In genomic region chr10:103852189-103852711, GRCh38 we compare ENCODE assay signal across 13 cellular contexts. TPM values are rescaled to one million over a fixed set of nuclear protein-coding genes. Genes with fewer than 3 reads are reported as not detected.
DNase-seq lines count a peak whose midpoint lies in the region; ATAC-seq, FAIRE-seq and TF ChIP-seq lines count a peak whose summit lies in the region.
"Had no signal": no experiment of that assay in that cellular context is flagged by ENCODE, and none has a peak within 500 bp of the region (broad histone marks: within the 10 kb centered on the region; RNA-seq: fewer than 3 reads in every experiment).

No MANE protein-coding gene starts in this region.

- H3K27me3 ChIP-seq in HepG2 (ENCODE audit: control insufficient read depth in 1 of 2, insufficient read depth in 2 of 2, low read length in 2 of 2), result no peaks in the 10 kb centered on the region; a peak in 1 of 5 replicates
- no peaks in the 10 kb centered on the region for H3K27me3 ChIP-seq in right lobe of liver

- H3K36me3 ChIP-seq in HepG2 (replicated peaks in 1 of 2; ENCODE audit: control insufficient read depth in 1 of 2, insufficient read depth in 2 of 2, low read length in 2 of 2), result peaks cover 10 to 36% of the 10 kb centered on the region in 2 experiments
- H3K36me3 ChIP-seq in right lobe of liver, result no peaks in the 10 kb centered on the region

- POLR2A ChIA-PET in HepG2 (lab: Yijun Ruan, JAX), result interaction anchor here (1.3 to 6.8 kb wide), 4 partner anchors 10 to 59 kb away, joined by 4 to 107 read pairs (median 17); no protein-coding TSS in a partner anchor

- in situ Hi-C loops in HepG2 (cut with HindIII; ENCODE audit: extremely low pct_ligation_motif_present, low pct_unique_long_range_greater_than_20kb), result no loop called here

- no peak overlapping the region for H2AFZ ChIP-seq in HepG2 (ENCODE audit: low read length)

- BruUV-seq in HepG2 (replicated peaks; lab: Mats Ljungman, UMichigan), result no TSS peak

- ATAC-seq in HepG2 (no peak), right lobe of liver (no peak), HG02759 (IDR thresholded peaks at IDR 0.05; ENCODE audit: unreplicated experiment) (no peak), GM19452 (IDR thresholded peaks at IDR 0.05; ENCODE audit: unreplicated experiment) (no peak)
- ATAC-seq: T-cell had no signal

- CTCF ChIA-PET in HepG2 (lab: Yijun Ruan, JAX; ENCODE audit: low intra/inter-chr PET ratio, low total read pairs), result no interaction called here

- H3K9me3 ChIP-seq in HepG2 (ENCODE audit: low read length) (no peaks in the 10 kb centered on the region), right lobe of liver (no peaks in the 10 kb centered on the region)

- H3K4me3 ChIP-seq in HepG2 (replicated peaks in 1 of 3; ENCODE audit: insufficient read depth in 1 of 3, low read depth in 2 of 3, low read length in 3 of 3), result peak overlapping the region in 2 of 3 experiments; percentile 5 to 93; a peak in 3 of 6 replicates
- no peak overlapping the region for H3K4me3 ChIP-seq in right lobe of liver
- no peak overlapping the region for H3K4me3 ChIP-seq in fibroblast of mammary gland (ENCODE audit: control insufficient read depth, low read depth, low read length)

- H3K4me1 ChIP-seq in HepG2 (ENCODE audit: insufficient read depth, low read length) (peaks cover 75% of the 10 kb centered on the region), right lobe of liver (peaks cover 0 to 24% (median 3%) of the 10 kb centered on the region in 4 donors)

- H3K9ac ChIP-seq in HepG2 (ENCODE audit: insufficient read depth, low read depth, low read length), result peak overlapping the region; percentile 10; the same call in 1 of the 2 replicates

- H3K27ac ChIP-seq in HepG2 (ENCODE audit: extremely low read length, insufficient read depth, low read length) (no peak overlapping the region), right lobe of liver (no peak overlapping the region)

- H4K20me1 ChIP-seq in HepG2 (ENCODE audit: insufficient read depth, low read length), result peaks cover 41% of the 10 kb centered on the region

- no peak for TF ChIP-seq CTCF in HepG2 (CRISPR knock-in tag; IDR thresholded peaks at IDR 0.05)
- no peak for TF ChIP-seq CTCF in right lobe of liver (IDR thresholded peaks at IDR 0.05)
- no peak for TF ChIP-seq CTCF in fibroblast of mammary gland (conservative IDR thresholded peaks at IDR 0.05; ENCODE audit: control insufficient read depth, insufficient read depth, low read depth, low read length)

- FAIRE-seq in HepG2 (lab: Jason Lieb, UNC), result no peak
- FAIRE-seq: H1 had no signal

- TF ChIP-seq RAD21 in HepG2 (CRISPR knock-in tag; IDR thresholded peaks at IDR 0.05), result no peak

- peaks cover 75% of the 10 kb centered on the region for H3K79me2 ChIP-seq in HepG2 (ENCODE audit: insufficient read depth, low read length)

- intact Hi-C loops in HepG2 (cut with micrococcal nuclease; ENCODE audit: unreplicated experiment) (loop anchor here (5.0 kb wide), 1 partner anchor 35 kb away; no protein-coding TSS in a partner anchor), right lobe of liver (cut with DNase I) (no loop called here)

- 72% methylated on average over 8 of the region's 11 CpGs for WGBS in HepG2 (ENCODE audit: low lambda C conversion rate)
- 95% methylated on average over 4 of the region's 11 CpGs for WGBS in right lobe of liver (ENCODE audit: insufficient coverage, low coverage, low lambda C conversion rate, missing lambda C conversion rate)

- TF ChIP-seq POLR2A in HepG2 (IDR thresholded peaks at IDR 0.05; ENCODE audit: insufficient read depth in 1 of 2, low read depth in 2 of 2, low read length in 2 of 2), result no peak
- TF ChIP-seq POLR2A in right lobe of liver (IDR thresholded peaks at IDR 0.05), result no peak

- H3K4me2 ChIP-seq in HepG2 (ENCODE audit: low read depth, low read length), result peak overlapping the region; percentile 94

- DNase-seq in HepG2 (ENCODE audit: low spot score), result no peak
- no peak for DNase-seq in right lobe of liver
- DNase-seq in fibroblast of mammary gland (ENCODE audit: low read depth), result peak; percentile 92
- DNase-seq in myocyte (ENCODE audit: low read depth), result peak; percentile 90
- DNase-seq in SKM-1 (lab: John Stamatoyannopoulos, UW; ENCODE audit: unreplicated experiment), result no peak
- DNase-seq in iPS-NIHi7 (ENCODE audit: extremely low spot score), result no peak
- DNase-seq: aorta, GDM1, NCI-H526, T-cell had no signal

- no peak for TF ChIP-seq EP300 in HepG2 (IDR thresholded peaks at IDR 0.05; ENCODE audit: low read depth in 2 of 2, low read length in 2 of 2)
- no peak for TF ChIP-seq EP300 in HepG2 (CRISPR knock-in tag; IDR thresholded peaks at IDR 0.05; ENCODE audit: borderline replicate concordance)

TF ChIP-seq in HepG2, 621 proteins besides CTCF, POLR2A, EP300 and RAD21:
- TF ChIP-seq ZNF687 (CRISPR knock-in tag; IDR thresholded peaks at IDR 0.05), result peak; percentile 55
- peak; percentile 63; the same call in 1 of the 2 replicates for TF ChIP-seq ZNF709 (CRISPR knock-in tag; IDR thresholded peaks at IDR 0.05)
- 0 out of 2 replicates have a peak, but pooled peaks have one; percentile 15 for TF ChIP-seq RXRA (CRISPR knock-in tag; IDR thresholded peaks at IDR 0.05)
- no peak for TF ChIP-seq HHEX (CRISPR knock-in tag; IDR thresholded peaks at IDR 0.05)
- TF ChIP-seq ZFYVE20 (CRISPR knock-in tag; IDR thresholded peaks at IDR 0.05; ENCODE audit: borderline replicate concordance, low read depth), result no peak

RNA-seq across cellular contexts. Expression of gene SH3PXD2A, which starts 3.1 kb away (rescaled TPM):
- total RNA-seq in HepG2 (2016; rRNA removed; fragmentation: Illumina TruSeq; extraction: Trizol) (11.3 and 11.9 TPM in 2 replicates), right lobe of liver (10 to 100 TPM in 3 of 6 experiments, 1 to 10 TPM in 3; 3.0 to 38.3 (median 10.0) TPM), myocyte (38.8 and 48.5 TPM in 2 replicates)
- total RNA-seq in HepG2 (2016; cell fraction: cytosol; rRNA removed; fragmentation: Illumina TruSeq; extraction: Trizol; ENCODE audit: low read depth), result 4.0 and 4.5 TPM in 2 replicates
- total RNA-seq in HepG2 (2016; cell fraction: insoluble cytoplasmic fraction; rRNA removed; fragmentation: Illumina TruSeq; extraction: Trizol), result 9.8 and 11.8 TPM in 2 replicates
- total RNA-seq in HepG2 (2016; cell fraction: membrane; rRNA removed; fragmentation: Illumina TruSeq; extraction: Trizol), result 5.9 and 6.1 TPM in 2 replicates
- total RNA-seq in HepG2 (2016; cell fraction: nucleus; rRNA removed; fragmentation: Illumina TruSeq; extraction: Trizol), result 16.3 and 19.2 TPM in 2 replicates
- 11.1 and 12.3 TPM in 2 replicates for polyA plus RNA-seq in HepG2 (2011; rRNA removed)
- polyA plus RNA-seq in HepG2 (2011; cell fraction: cytosol; rRNA removed), result 6.6 and 7.4 TPM in 2 replicates
- polyA plus RNA-seq in HepG2 (2011; cell fraction: nucleus; rRNA removed), result 57.1 and 64.0 TPM in 2 replicates
- polyA plus RNA-seq in HepG2 (2012), result 17.1 and 19.3 TPM in 2 replicates
- polyA plus RNA-seq in HepG2 (2016; cell fraction: cytosol; fragmentation: Illumina TruSeq; extraction: Trizol; ENCODE audit: low read depth), result 0.71 and 0.86 TPM in 2 replicates
- 12.9 and 16.7 TPM in 2 replicates for polyA plus RNA-seq in HepG2 (2016; cell fraction: insoluble cytoplasmic fraction; fragmentation: Illumina TruSeq; extraction: Trizol; ENCODE audit: low read depth)
- 3.4 and 3.5 TPM in 2 replicates for polyA plus RNA-seq in HepG2 (2016; cell fraction: membrane; fragmentation: Illumina TruSeq; extraction: Trizol; ENCODE audit: low read depth)
- polyA plus RNA-seq in HepG2 (2016; cell fraction: nucleus; fragmentation: Illumina TruSeq; extraction: Trizol; ENCODE audit: insufficient read depth, low read depth), result 64.6 and 72.1 TPM in 2 replicates
- polyA minus RNA-seq in HepG2 (2011; rRNA and poly(A)+ RNA removed; ENCODE audit: low replicate concordance), result 15.4 and 19.2 TPM in 2 replicates
- 13.5 and 14.3 TPM in 2 replicates for polyA minus RNA-seq in HepG2 (2011; cell fraction: cytosol; rRNA and poly(A)+ RNA removed)
- polyA minus RNA-seq in HepG2 (2011; cell fraction: nucleus; rRNA and poly(A)+ RNA removed), result 19.7 and 22.9 TPM in 2 replicates
- polyA plus RNA-seq in myocyte (2012), result 158 TPM

Comparison
In these comparisons a context has a peak if more than half of its experiments do, and no peak if none do; other contexts are left out.
1. H3K4me3 ChIP-seq: peak in HepG2 (2 of 3); none in right lobe of liver (0 of 3) and fibroblast of mammary gland (single experiment).
2. DNase-seq: peak in fibroblast of mammary gland (single experiment) and myocyte (single experiment); none in HepG2 (single experiment), right lobe of liver (0 of 3), SKM-1 (single experiment) and iPS-NIHi7 (single experiment).